In genomic region chr5:111639912-111640311, GRCh38 we compare ENCODE assay signal across 19 cellular contexts.
A peak's percentile ranks its signal among the peaks of the same experiment; 100 is the strongest.
DNase-seq lines count a peak whose midpoint lies in the region; ATAC-seq, FAIRE-seq and TF ChIP-seq lines count a peak whose summit lies in the region.
"Had no signal": no experiment of that assay in that cellular context is flagged by ENCODE, and none has a peak within 500 bp of the region (broad histone marks: within the 10 kb centered on the region; RNA-seq: fewer than 3 reads in every experiment).

No MANE protein-coding gene starts in this region.

- RAD21 ChIA-PET in GM12878 (lab: Charles Lee; ENCODE audit: unreplicated experiment): no interaction called here

- POLR2A ChIA-PET in GM12878 (lab: Charles Lee): no interaction called here

- H3K36me3 ChIP-seq in BLaER1: no peaks in the 10 kb centered on the region
- no peaks in the 10 kb centered on the region for H3K36me3 ChIP-seq in GM12878 (ENCODE audit: control insufficient read depth in 2 of 2, insufficient read depth in 2 of 2, low read length in 1 of 2)
- H3K36me3 ChIP-seq in mesenchymal stem cell (ENCODE audit: control insufficient read depth in 1 of 2, insufficient read depth in 2 of 2, low read depth in 1 of 2, low read length in 2 of 2): no peaks in the 10 kb centered on the region

- SMC1A ChIA-PET in GM12878 (lab: Charles Lee; ENCODE audit: uncharacterized antibody, unreplicated experiment): no interaction called here

- CTCF ChIA-PET in GM12878 (lab: Yijun Ruan, JAX): no interaction called here

- no peak overlapping the region for H4K8ac ChIP-seq in mesenchymal stem cell (ENCODE audit: low read length)

- 0% methylated on average over 2 of the region's 2 CpGs for WGBS in GM12878 (ENCODE audit: insufficient coverage, insufficient replicate concordance, low lambda C conversion rate, missing lambda C conversion rate)
- 56% methylated on average over 2 of the region's 2 CpGs for WGBS in mesenchymal stem cell

- no peak overlapping the region for H2BK15ac ChIP-seq in mesenchymal stem cell (ENCODE audit: low read depth, poor library complexity, severe bottlenecking)

- DNase-seq in GM12878 (ENCODE audit: low read depth, low spot score): no peak
- DNase-seq in mesenchymal stem cell: no peak
- no peak for DNase-seq in SIG-M5 (lab: John Stamatoyannopoulos, UW)
- DNase-seq: AML-193; Caco-2; Calu3; CD4-positive, alpha-beta T cell; CD8-positive, alpha-beta T cell; DMS79 treated with DMSO at 0.1 percent for 48 hours; GF-D8 had no signal

- H2BK5ac ChIP-seq in mesenchymal stem cell (ENCODE audit: low read depth, low read length, poor library complexity, severe bottlenecking): no peak overlapping the region

- no peak overlapping the region for H2AFZ ChIP-seq in GM12878 (ENCODE audit: control insufficient read depth, low read depth, low read length)
- no peak overlapping the region for H2AFZ ChIP-seq in mesenchymal stem cell (ENCODE audit: low read depth, low read length)

- ATAC-seq in GM12878 (no peak), HG03460 (IDR thresholded peaks at IDR 0.05; ENCODE audit: unreplicated experiment) (no peak)
- ATAC-seq: A549; CD8-positive, alpha-beta T cell had no signal

- no peaks in the 10 kb centered on the region for H3K79me2 ChIP-seq in GM12878 (ENCODE audit: control insufficient read depth, insufficient read depth, low read length)

- H2AK5ac ChIP-seq in mesenchymal stem cell (ENCODE audit: low read length, severe bottlenecking): peak overlapping the region; percentile 77

- H2BK12ac ChIP-seq in mesenchymal stem cell (ENCODE audit: low read length in 2 of 2): peak overlapping the region in 1 of 2 experiments; percentile 3

- H2BK120ac ChIP-seq in mesenchymal stem cell (ENCODE audit: low read depth, low read length): no peak overlapping the region

- H3K27me3 ChIP-seq in BLaER1 (no peaks in the 10 kb centered on the region), GM12878 (replicated peaks in 1 of 2; ENCODE audit: control insufficient read depth in 2 of 2, insufficient read depth in 2 of 2, low read length in 1 of 2) (no peaks in the 10 kb centered on the region), mesenchymal stem cell (ENCODE audit: control insufficient read depth in 1 of 2, insufficient read depth in 1 of 2, low read length in 2 of 2) (no peaks in the 10 kb centered on the region)

- no peak overlapping the region for H4K91ac ChIP-seq in mesenchymal stem cell (ENCODE audit: low read length)

- no peak for TF ChIP-seq EP300 in GM12878 (IDR thresholded peaks at IDR 0.05; ENCODE audit: borderline replicate concordance in 1 of 2, control insufficient read depth in 1 of 2, low read depth in 2 of 2, low read length in 2 of 2)

- H3K4me1 ChIP-seq in BLaER1: no peaks in the 10 kb centered on the region
- H3K4me1 ChIP-seq in GM12878 (ENCODE audit: control insufficient read depth, insufficient read depth, low read length): no peaks in the 10 kb centered on the region
- no peaks in the 10 kb centered on the region for H3K4me1 ChIP-seq in mesenchymal stem cell (ENCODE audit: control insufficient read depth, insufficient read depth, low read depth, low read length)
- H3K4me1 ChIP-seq: A549, Caco-2 had no signal

- no TSS peak for BruUV-seq in GM12878 (replicated peaks; lab: Mats Ljungman, UMichigan)

- H3K79me1 ChIP-seq in mesenchymal stem cell (replicated peaks; ENCODE audit: low read length, poor library complexity, severe bottlenecking): no peaks in the 10 kb centered on the region

- H3K9me3 ChIP-seq in BLaER1: peaks cover 36% of the 10 kb centered on the region
- peaks cover 8% of the 10 kb centered on the region for H3K9me3 ChIP-seq in GM12878 (replicated peaks; ENCODE audit: control insufficient read depth, insufficient read depth, low read length)
- H3K9me3 ChIP-seq in mesenchymal stem cell (ENCODE audit: control insufficient read depth, low read length): peaks cover 44% of the 10 kb centered on the region

- no peak for TF ChIP-seq CTCF in GM12878 (IDR thresholded peaks at IDR 0.05 in 2 of 3, conservative IDR thresholded peaks at IDR 0.05 in 1 of 3; ENCODE audit: control insufficient read depth in 2 of 3, extremely low read depth in 1 of 3, insufficient read depth in 1 of 3, low read depth in 3 of 3, low read length in 3 of 3)

- H3K23ac ChIP-seq in mesenchymal stem cell (ENCODE audit: low read length in 2 of 2): no peak overlapping the region

- no peak for FAIRE-seq in GM12878 (lab: Jason Lieb, UNC)
- FAIRE-seq: A549, D721Med, G401.6, GM12892, GM18507 had no signal

- in situ Hi-C loops in GM12878 (cut with MboI): no loop called here

- TF ChIP-seq RAD21 in GM12878 (IDR thresholded peaks at IDR 0.05; ENCODE audit: insufficient read depth, low read depth, low read length): no peak

- no peak overlapping the region for H3K14ac ChIP-seq in mesenchymal stem cell (ENCODE audit: low read length in 2 of 2)

- intact Hi-C loops in GM12878 (cut with micrococcal nuclease; ENCODE audit: unreplicated experiment): no loop called here

- H3K4me2 ChIP-seq in BLaER1 (no peak overlapping the region), GM12878 (ENCODE audit: control insufficient read depth, insufficient read depth) (no peak overlapping the region), mesenchymal stem cell (ENCODE audit: low read length, poor library complexity, severe bottlenecking) (no peak overlapping the region)
- H3K4me2 ChIP-seq: A549 had no signal

- H3K18ac ChIP-seq in mesenchymal stem cell (ENCODE audit: low read depth in 1 of 2, low read length in 2 of 2): no peak overlapping the region

- H4K20me1 ChIP-seq in BLaER1 (no peaks in the 10 kb centered on the region), GM12878 (ENCODE audit: control insufficient read depth, insufficient read depth) (no peaks in the 10 kb centered on the region)

- no peak overlapping the region for H3K4ac ChIP-seq in mesenchymal stem cell (ENCODE audit: low read depth in 1 of 2, low read length in 2 of 2)

- H3K4me3 ChIP-seq in BLaER1: 0 out of 2 replicates have a peak overlapping the region, but pooled peaks have one; percentile 12
- no peak overlapping the region for H3K4me3 ChIP-seq in GM12878
- H3K4me3 ChIP-seq in mesenchymal stem cell (ENCODE audit: insufficient read depth in 1 of 2, low read depth in 1 of 2, low read length in 2 of 2): peak overlapping the region in 1 of 2 experiments; percentile 11
- H3K4me3 ChIP-seq: A549 had no signal

- H3K9ac ChIP-seq in BLaER1 (no peak overlapping the region), GM12878 (ENCODE audit: control insufficient read depth, insufficient read depth, low read length) (no peak overlapping the region), mesenchymal stem cell (ENCODE audit: low read length) (no peak overlapping the region)

- no peak for TF ChIP-seq POLR2A in GM12878 (IDR thresholded peaks at IDR 0.05; ENCODE audit: low read depth, low read length)

- H3K27ac ChIP-seq in BLaER1 (no peak overlapping the region), GM12878 (ENCODE audit: control insufficient read depth, insufficient read depth) (no peak overlapping the region), mesenchymal stem cell (ENCODE audit: low read length, poor library complexity, severe bottlenecking) (no peak overlapping the region)
- H3K27ac ChIP-seq: 22Rv1, A549, C4-2B had no signal

TF ChIP-seq in GM12878, 131 proteins besides CTCF, POLR2A, EP300 and RAD21:
- TF ChIP-seq RBBP5 (conservative IDR thresholded peaks at IDR 0.05) (no peak), CBX5 (IDR thresholded peaks at IDR 0.05; ENCODE audit: low read depth) (peak; percentile 53; the same call in 1 of the 2 replicates)
TF ChIP-seq in GM12878: peak in this region for 1.
